9 cellular contexts compared by ENCODE assay signal in the genomic region with DNA sequence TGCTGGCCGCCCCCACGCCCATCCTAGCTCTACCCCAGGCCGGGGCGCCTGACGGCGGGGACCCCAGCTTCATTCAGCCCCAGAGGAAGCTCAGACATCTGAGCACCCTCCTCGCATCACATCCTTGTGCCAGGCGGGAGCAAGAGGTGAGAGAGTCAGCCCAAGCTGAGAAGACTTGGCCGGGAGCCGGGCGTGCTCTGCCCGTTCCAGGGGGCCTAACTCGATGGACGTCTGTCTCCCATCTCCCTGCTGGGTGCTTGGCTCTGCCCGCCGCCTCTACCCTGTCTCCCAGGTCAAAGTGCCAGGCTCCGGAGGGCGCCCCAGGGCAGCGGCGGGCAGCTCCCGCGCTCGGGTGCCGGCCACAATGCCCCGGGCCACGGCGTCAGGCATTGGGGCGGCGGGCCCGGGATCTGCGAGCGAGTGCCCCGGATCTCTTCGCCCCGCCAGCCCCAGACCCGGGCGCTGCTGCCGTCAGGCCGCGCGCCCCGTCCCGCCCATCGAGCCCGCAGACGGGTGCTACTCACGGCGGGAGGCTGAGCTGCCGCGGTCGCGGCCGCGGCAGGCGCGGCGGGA. TPM values are rescaled to one million over a fixed set of nuclear protein-coding genes. Genes with fewer than 3 reads are reported as not detected.
A peak's percentile ranks its signal among the peaks of the same experiment; 100 is the strongest.
DNase-seq lines count a peak whose midpoint lies in the region; ATAC-seq, FAIRE-seq and TF ChIP-seq lines count a peak whose summit lies in the region.
"Had no signal": no experiment of that assay in that cellular context is flagged by ENCODE, and none has a peak within 500 bp of the region (broad histone marks: within the 10 kb centered on the region; RNA-seq: fewer than 3 reads in every experiment).

No MANE protein-coding gene starts in this region.

- H3K4me1 ChIP-seq in A673 (ENCODE audit: insufficient read depth, low read length, poor library complexity, severe bottlenecking) (peaks cover 6% of the 10 kb centered on the region), upper lobe of right lung (peaks cover 14% of the 10 kb centered on the region)

- peak; percentile 57 for ATAC-seq in central memory CD8-positive, alpha-beta T cell (replicated peaks; ENCODE audit: extremely low read depth, poor library complexity, severe bottlenecking)
- peak; percentile 28 for ATAC-seq in memory B cell (ENCODE audit: low read depth)
- ATAC-seq in upper lobe of right lung, result peak; percentile 19
- no peak for ATAC-seq in HG02884 (IDR thresholded peaks at IDR 0.05; ENCODE audit: unreplicated experiment)

- no peak for FAIRE-seq in GM19239 (lab: Jason Lieb, UNC)

- no peak overlapping the region for H3K27ac ChIP-seq in A673 (ENCODE audit: low read depth, low read length, poor library complexity, severe bottlenecking)
- peak overlapping the region; percentile 45 for H3K27ac ChIP-seq in upper lobe of right lung
- H3K27ac ChIP-seq: epithelial cell of prostate had no signal

- H3K27me3 Mint-ChIP-seq in central memory CD8-positive, alpha-beta T cell, result no peaks in the 10 kb centered on the region
- no peaks in the 10 kb centered on the region for H3K27me3 Mint-ChIP-seq in memory B cell

- H3K36me3 ChIP-seq in A673 (ENCODE audit: insufficient read depth, low read length, poor library complexity, severe bottlenecking) (no peaks in the 10 kb centered on the region), upper lobe of right lung (no peaks in the 10 kb centered on the region)

- peaks cover 13% of the 10 kb centered on the region for H3K4me1 Mint-ChIP-seq in central memory CD8-positive, alpha-beta T cell
- peaks cover 40% of the 10 kb centered on the region for H3K4me1 Mint-ChIP-seq in memory B cell

- no peaks in the 10 kb centered on the region for H3K9me3 ChIP-seq in A673 (ENCODE audit: low read depth, low read length, poor library complexity, severe bottlenecking)
- H3K9me3 ChIP-seq in upper lobe of right lung, result no peaks in the 10 kb centered on the region

- TF ChIP-seq CTCF in A673 (conservative IDR thresholded peaks at IDR 0.05; ENCODE audit: low read depth, low read length) (no peak), upper lobe of right lung (IDR thresholded peaks at IDR 0.05) (no peak)

- CTCF ChIA-PET in A673 (lab: Charles Lee), result interaction anchor here (0.6 to 1.8 kb wide), 11 partner anchors 9 to 579 kb away, joined by 3 to 8 read pairs (median 3); a partner anchor contains a TSS

- POLR2A ChIA-PET in A673 (lab: Charles Lee; ENCODE audit: low non-redundant PET), result no interaction called here

- DNase-seq in A673 (ENCODE audit: low spot score), result no peak
- peak; percentile 26 for DNase-seq in GM19239 (ENCODE audit: insufficient read length, low spot score)
- peak; percentile 23 for DNase-seq in M059J (ENCODE audit: low read depth)
- no peak for DNase-seq in central memory CD8-positive, alpha-beta T cell (ENCODE audit: low spot score in 2 of 2)
- DNase-seq in memory B cell (ENCODE audit: low spot score in 2 of 2), result peak in 1 of 2 donors; percentile 38
- peak; percentile 74 for DNase-seq in upper lobe of right lung
- DNase-seq in NCI-H1105 treated with DMSO at 0.1 percent for 48 hours (lab: John Stamatoyannopoulos, UW), result no peak

- peak overlapping the region; percentile 59 for H3K4me3 Mint-ChIP-seq in central memory CD8-positive, alpha-beta T cell
- H3K4me3 Mint-ChIP-seq in memory B cell, result peak overlapping the region; percentile 74

- H3K27me3 ChIP-seq in A673 (replicated peaks; ENCODE audit: insufficient read depth, low read depth, low read length, poor library complexity) (no peaks in the 10 kb centered on the region), upper lobe of right lung (no peaks in the 10 kb centered on the region)

- no peak overlapping the region for H3K27ac Mint-ChIP-seq in central memory CD8-positive, alpha-beta T cell (ENCODE audit: low read depth)
- H3K27ac Mint-ChIP-seq in memory B cell, result peak overlapping the region; percentile 60

- H3K36me3 Mint-ChIP-seq in central memory CD8-positive, alpha-beta T cell (ENCODE audit: insufficient read depth), result no peaks in the 10 kb centered on the region
- H3K36me3 Mint-ChIP-seq in memory B cell, result no peaks in the 10 kb centered on the region

- intact Hi-C loops in A673 (cut with micrococcal nuclease; ENCODE audit: unreplicated experiment), result loop anchor here (5.0 to 10.0 kb wide), 2 partner anchors 101 to 434 kb away; no protein-coding TSS in a partner anchor
- intact Hi-C loops in upper lobe of right lung (cut with DNase I), result no loop called here

- BruUV-seq in A673 (replicated peaks; lab: Mats Ljungman, UMichigan), result no TSS peak

- H3K9me3 Mint-ChIP-seq in central memory CD8-positive, alpha-beta T cell, result no peaks in the 10 kb centered on the region
- no peaks in the 10 kb centered on the region for H3K9me3 Mint-ChIP-seq in memory B cell

- H3K4me3 ChIP-seq in A673 (ENCODE audit: low read depth, low read length, poor library complexity, severe bottlenecking) (peak overlapping the region; percentile 63), upper lobe of right lung (peak overlapping the region; percentile 61)

RNA-seq across cellular contexts. Expression of a gene that starts 0.4 kb away (rescaled TPM):
- total RNA-seq in A673 (2021) (15.7 and 19.2 TPM in 2 replicates), upper lobe of right lung (73.3 TPM)
- total RNA-seq in M059J (2014; rRNA removed; shearing (Covaris generic)), result 7.3 and 8.0 TPM in 2 replicates

RNA-seq across cellular contexts. Expression of a gene that starts 47.8 kb away (rescaled TPM):
- total RNA-seq in A673 (2021) (75.3 and 75.6 TPM in 2 replicates), upper lobe of right lung (54.9 TPM)
- 172 and 196 TPM in 2 replicates for total RNA-seq in M059J (2014; rRNA removed; shearing (Covaris generic))

RNA-seq across cellular contexts. Expression of a gene that starts 49.9 kb away (rescaled TPM):
- 94.5 and 104 TPM in 2 replicates for total RNA-seq in A673 (2021)
- 21.9 and 29.8 TPM in 2 replicates for total RNA-seq in M059J (2014; rRNA removed; shearing (Covaris generic))
- 162 TPM for total RNA-seq in upper lobe of right lung

Comparison
In these comparisons a context has a peak if more than half of its experiments do, and no peak if none do; other contexts are left out.
1. DNase-seq: peak in GM19239 (single experiment), M059J (single experiment) and upper lobe of right lung (single experiment); none in A673 (single experiment), central memory CD8-positive, alpha-beta T cell (0 of 2) and NCI-H1105 treated with DMSO at 0.1 percent for 48 hours (single experiment).